1 cellular context compared by ENCODE assay signal in genomic region chr16:80573700-80574120, GRCh38.
TF ChIP-seq lines count a peak whose summit lies in the region.

No MANE protein-coding gene starts in this region.

TF ChIP-seq in HEK293, 187 proteins besides CTCF, POLR2A, EP300 and RAD21 (continued from another document):
- no peak; the same call in 1 of the 2 replicates for TF ChIP-seq ZBTB11 (tag by site-specific recombination; conservative IDR thresholded peaks at IDR 0.05; ENCODE audit: low read depth)
- TF ChIP-seq PATZ1 (tag by site-specific recombination; IDR thresholded peaks at IDR 0.05): peak; percentile 86
- no peak for TF ChIP-seq ZNF202 (tag by site-specific recombination; IDR thresholded peaks at IDR 0.05; ENCODE audit: borderline replicate concordance)
- no peak for TF ChIP-seq EGR2 (tag by site-specific recombination; IDR thresholded peaks at IDR 0.05; ENCODE audit: low read depth)
- TF ChIP-seq ZNF837 (tag by site-specific recombination; IDR thresholded peaks at IDR 0.05): no peak
- no peak for TF ChIP-seq ZNF514 (tag by site-specific recombination; IDR thresholded peaks at IDR 0.05)
TF ChIP-seq in HEK293: peak in this region for 60.
